Comparison of ENCODE assay signal across 8 cellular contexts in the genomic region with DNA sequence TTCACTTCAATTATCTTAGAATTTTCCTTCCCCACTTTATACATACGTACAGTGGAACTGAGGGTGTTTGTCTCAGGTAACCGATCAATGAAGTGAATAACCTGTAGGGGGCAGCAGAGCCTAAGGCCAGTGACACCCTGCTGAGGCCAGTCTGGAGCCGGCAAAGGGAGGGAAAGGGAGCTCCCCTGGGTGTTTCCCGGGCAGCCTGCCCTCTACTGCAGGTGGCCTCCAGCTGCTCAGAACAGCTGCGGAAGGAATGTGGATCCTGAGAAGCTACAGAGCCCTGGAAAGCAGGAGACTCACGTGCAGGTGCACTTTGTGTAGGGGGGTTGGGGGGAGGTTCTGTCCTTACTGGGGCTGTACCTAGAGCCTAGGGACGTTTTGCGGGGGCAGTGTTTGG. TPM values are rescaled to one million over a fixed set of nuclear protein-coding genes. Genes with fewer than 3 reads are reported as not detected.
DNase-seq lines count a peak whose midpoint lies in the region; ATAC-seq and TF ChIP-seq lines count a peak whose summit lies in the region.

No MANE protein-coding gene starts in this region.

- peaks cover 0 to 2% of the 10 kb centered on the region in 2 donors for H3K9me3 Mint-ChIP-seq in effector memory CD8-positive, alpha-beta T cell

- H3K36me3 ChIP-seq in lung (ENCODE audit: control insufficient read depth in 2 of 2, insufficient read depth in 2 of 2, low read length in 2 of 2) = no peaks in the 10 kb centered on the region

- no peak overlapping the region for H3K27ac ChIP-seq in lung (ENCODE audit: low read depth in 1 of 2, low read length in 1 of 2)

- DNase-seq in GM12864 (ENCODE audit: low read depth) (peak; percentile 65), HPDE6-E6E7 (ENCODE audit: extremely low spot score) (peak; percentile 87), NCI-H82 (lab: John Stamatoyannopoulos, UW) (peak; percentile 92), lung (ENCODE audit: low spot score) (peak; percentile 89)
- peak; percentile 42 to 52 for DNase-seq in activated CD8-positive, alpha-beta memory T cell treated with anti-CD3 and anti-CD28 coated beads for 1 hour (ENCODE audit: extremely low read depth in 1 of 2, low read depth in 1 of 2)
- peak; percentile 63 to 78 (median 63) for DNase-seq in effector memory CD8-positive, alpha-beta T cell
- DNase-seq in stimulated activated CD4-positive, alpha-beta T cell treated with anti-CD3 and anti-CD28 coated beads, TNF-alpha, amount 100 ng/mL, for 24 hours (ENCODE audit: low read depth in 3 of 3) = peak; percentile 63 to 72 (median 70)

- WGBS in lung, 2 donors = 6 to 10% methylated on average over 8 of the region's 8 CpGs

- H3K4me3 Mint-ChIP-seq in effector memory CD8-positive, alpha-beta T cell = peak overlapping the region; percentile 84 to 88

- H3K4me1 Mint-ChIP-seq in effector memory CD8-positive, alpha-beta T cell (ENCODE audit: low read depth in 2 of 2) = peaks cover 10 to 11% of the 10 kb centered on the region in 2 donors

- H3K9me3 ChIP-seq in lung (ENCODE audit: control insufficient read depth in 2 of 2, insufficient read depth in 1 of 2, low read length in 1 of 2) = no peaks in the 10 kb centered on the region

- TF ChIP-seq CTCF in GM12864 (IDR thresholded peaks at IDR 0.05; ENCODE audit: low read depth, low read length, missing control alignments) (peak; percentile 83), lung (IDR thresholded peaks at IDR 0.05; ENCODE audit: control extremely low read depth, extremely low read depth) (peak; percentile 90)

- H3K4me3 ChIP-seq in GM12864 (ENCODE audit: low read depth, low read length) = peak overlapping the region; percentile 26
- H3K4me3 ChIP-seq in lung = no peak overlapping the region

- H3K27ac Mint-ChIP-seq in effector memory CD8-positive, alpha-beta T cell = no peak overlapping the region

- H3K27me3 Mint-ChIP-seq in effector memory CD8-positive, alpha-beta T cell = peaks cover 0 to 12% of the 10 kb centered on the region in 2 donors

- H3K27me3 ChIP-seq in lung (ENCODE audit: control insufficient read depth, insufficient read depth) = no peaks in the 10 kb centered on the region

- H3K4me1 ChIP-seq in lung (ENCODE audit: control insufficient read depth in 2 of 2, insufficient read depth in 2 of 2, low read length in 2 of 2) = peaks cover 0 to 2% of the 10 kb centered on the region in 2 donors

- peaks cover 3% of the 10 kb centered on the region for H3K36me3 Mint-ChIP-seq in effector memory CD8-positive, alpha-beta T cell (ENCODE audit: insufficient read depth)

- ATAC-seq in effector memory CD8-positive, alpha-beta T cell (replicated peaks) = peak; percentile 64
- ATAC-seq in lung (ENCODE audit: insufficient read depth, low FRiP score) = peak; percentile 86
- ATAC-seq in GM19328 (IDR thresholded peaks at IDR 0.05; ENCODE audit: unreplicated experiment) = no peak

RNA-seq across cellular contexts. Expression of gene ZNF491, which starts 0.8 kb away (rescaled TPM):
- 1 to 10 TPM; 2.5 to 4.9 TPM for total RNA-seq in lung
- polyA plus RNA-seq in lung = 1 to 10 TPM in 1 of 2 donors, under 1 TPM in 1; 0.54 to 1.1 TPM

RNA-seq across cellular contexts. Expression of gene ZNF440, which starts 16.6 kb away (rescaled TPM):
- total RNA-seq in lung = 10 to 100 TPM; 25.7 to 42.0 TPM
- 1 to 10 TPM; 5.2 to 9.3 TPM for polyA plus RNA-seq in lung

RNA-seq across cellular contexts. Expression of gene ZNF441, which starts 30.7 kb away (rescaled TPM):
- 10 to 100 TPM in 1 of 2 donors, 1 to 10 TPM in 1; 9.4 to 26.4 TPM for total RNA-seq in lung
- 1 to 10 TPM; 3.7 to 3.8 TPM for polyA plus RNA-seq in lung

RNA-seq across cellular contexts. Expression of gene ZNF439, which starts 51.0 kb away (rescaled TPM):
- total RNA-seq in lung = 10 to 100 TPM in 1 of 2 donors, 1 to 10 TPM in 1; 8.4 to 21.7 TPM
- 1 to 10 TPM; 2.5 to 7.5 TPM for polyA plus RNA-seq in lung

RNA-seq across cellular contexts. Expression of gene ZNF823, which starts 58.7 kb away (rescaled TPM):
- total RNA-seq in lung = 10 to 100 TPM in 1 of 2 donors, 1 to 10 TPM in 1; 5.2 to 13.1 TPM
- 1 to 10 TPM; 2.4 to 4.6 TPM for polyA plus RNA-seq in lung
